ENCODE assay signal across 8 cellular contexts in the genomic region with DNA sequence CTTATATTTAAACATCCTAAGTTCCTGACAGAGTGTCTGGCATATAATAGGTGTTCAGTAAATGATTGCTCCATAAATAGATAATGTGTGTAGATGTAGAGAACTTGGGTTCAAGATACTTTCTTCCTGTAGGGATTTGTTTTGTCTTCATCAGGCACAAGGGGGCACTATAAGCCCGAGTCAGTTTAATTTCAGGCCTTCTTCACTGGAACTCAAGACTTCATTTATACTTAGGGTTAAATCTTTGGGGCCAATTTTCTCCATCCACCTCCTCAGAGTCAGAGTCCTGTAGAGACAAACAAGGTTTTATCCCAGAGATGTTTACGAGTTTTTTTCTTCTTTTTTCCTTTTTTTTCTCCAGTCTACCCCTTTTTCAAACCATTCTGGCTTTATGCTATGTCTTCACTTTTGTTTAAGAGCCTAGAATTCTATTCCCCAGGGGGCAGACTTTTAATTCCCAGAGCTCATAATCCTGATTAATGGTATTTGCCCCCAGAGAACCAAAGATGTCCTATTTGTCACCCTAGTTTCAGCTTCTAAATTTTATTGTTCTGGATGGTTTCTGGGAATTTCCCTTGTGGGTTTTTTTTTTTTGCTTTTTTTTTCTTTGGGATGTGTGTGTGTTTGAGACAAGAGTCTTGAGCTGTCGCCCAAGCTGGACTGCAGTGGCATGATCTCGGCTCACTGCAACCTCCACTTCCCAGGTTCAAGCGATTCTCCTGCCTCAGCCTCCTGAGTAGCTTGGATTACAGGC.
DNase-seq lines count a peak whose midpoint lies in the region; ATAC-seq, FAIRE-seq and TF ChIP-seq lines count a peak whose summit lies in the region.

No MANE protein-coding gene starts in this region.

- no peak for ATAC-seq in GM21717 (IDR thresholded peaks at IDR 0.05; ENCODE audit: unreplicated experiment)
- no peak for ATAC-seq in HG02970 (IDR thresholded peaks at IDR 0.05; ENCODE audit: low FRiP score, unreplicated experiment)

- DNase-seq in ACHN (peak; percentile 74), NCI-H345 (lab: John Stamatoyannopoulos, UW) (peak; percentile 28), fibroblast of the aortic adventitia (ENCODE audit: low read depth) (peak; percentile 86), renal cortical epithelial cell (ENCODE audit: low read depth) (peak; percentile 70)
- peak; percentile 33 for DNase-seq in activated CD4-positive, alpha-beta T cell treated with anti-CD3 and anti-CD28 coated beads, Interleukin-2, amount 50 U/mL, for 1 hour

- no peak overlapping the region for H3K4me3 ChIP-seq in fibroblast of the aortic adventitia (ENCODE audit: low read depth, low read length)

- in situ Hi-C loops in ACHN (cut with HindIII; ENCODE audit: low pct_ligation_motif_present, low pct_unique_long_range_greater_than_20kb, low sequenced_read_pairs): no loop called here

- peak; percentile 71 for TF ChIP-seq CTCF in fibroblast of the aortic adventitia (IDR thresholded peaks at IDR 0.05; ENCODE audit: insufficient read depth, low read length)

- peak; percentile 95 for FAIRE-seq in G401.6 (lab: Jason Lieb, UNC)

Comparison
In these comparisons a context has a peak if more than half of its experiments do, and no peak if none do; other contexts are left out.
1. DNase-seq: peak in every context shown above with its lines; median percentile 86 in fibroblast of the aortic adventitia; 74 in ACHN; 70 in renal cortical epithelial cell; 33 in activated CD4-positive, alpha-beta T cell treated with anti-CD3 and anti-CD28 coated beads, Interleukin-2, amount 50 U/mL, for 1 hour; 28 in NCI-H345.